In the genomic region with DNA sequence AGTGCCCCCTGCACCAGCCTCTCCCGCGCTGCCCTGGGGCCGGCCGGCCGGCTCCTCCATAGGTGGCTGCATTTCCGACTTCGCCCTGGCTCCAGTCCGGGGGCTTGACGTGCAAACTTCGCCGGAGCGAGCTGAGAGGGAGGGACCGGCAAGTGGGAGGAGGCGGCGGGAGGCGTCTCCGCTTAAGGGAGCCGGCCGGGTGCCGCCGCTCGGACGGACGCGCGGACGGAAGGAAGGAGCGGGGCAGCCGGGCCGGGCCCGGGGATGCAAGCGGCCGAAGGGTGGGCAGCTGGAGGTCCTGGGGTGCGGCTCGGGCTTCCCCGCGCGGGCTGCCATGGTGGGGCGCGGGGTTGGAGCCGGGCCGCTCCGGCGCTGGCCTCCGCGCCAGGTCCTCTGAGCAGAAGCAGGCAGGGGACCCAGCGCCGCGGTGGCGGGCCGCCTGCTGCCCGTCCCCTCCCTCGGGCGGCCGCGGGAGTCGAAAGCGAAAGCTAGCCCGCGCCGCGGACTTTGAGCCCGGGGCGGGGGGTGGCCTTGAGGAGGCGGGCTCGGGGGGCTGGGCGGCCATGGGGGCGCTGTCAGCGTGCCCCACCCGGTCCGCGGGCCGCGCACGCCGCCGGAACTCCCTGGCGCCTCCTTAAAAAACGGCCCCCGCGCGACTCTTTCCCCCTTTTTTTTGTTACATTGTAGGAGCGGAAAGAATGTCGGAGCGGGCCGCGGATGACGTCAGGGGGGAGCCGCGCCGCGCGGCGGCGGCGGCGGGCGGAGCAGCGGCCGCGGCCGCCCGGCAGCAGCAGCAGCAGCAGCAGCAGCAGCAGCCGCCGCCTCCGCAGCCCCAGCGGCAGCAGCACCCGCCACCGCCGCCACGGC, we compare ENCODE assay signal across 8 cellular contexts. TPM values are rescaled to one million over a fixed set of nuclear protein-coding genes. Genes with fewer than 3 reads are reported as not detected.
A peak's percentile ranks its signal among the peaks of the same experiment; 100 is the strongest.
DNase-seq lines count a peak whose midpoint lies in the region; ATAC-seq and TF ChIP-seq lines count a peak whose summit lies in the region.

A gene (minus strand): TSS at position 483 of the 867 bp plus-strand sequence.

- H3K27me3 Mint-ChIP-seq in nephron progenitor cell (ENCODE audit: low read depth, poor library complexity) = no peaks in the 10 kb centered on the region

- peak; percentile 82 for DNase-seq in DMS53 (lab: John Stamatoyannopoulos, UW)
- peak; percentile 90 for DNase-seq in RWPE2 (ENCODE audit: low spot score)
- DNase-seq in activated effector memory CD4-positive, alpha-beta T cell treated with Interleukin-2 at 50 U/mL for 16 hours = peak; percentile 78
- peak; percentile 94 for DNase-seq in fibroblast of pulmonary artery (ENCODE audit: low read depth)
- DNase-seq in nephron progenitor cell = peak; percentile 83
- peak; percentile 82 for DNase-seq in stimulated activated naive CD8-positive, alpha-beta T cell treated with anti-CD3 and anti-CD28 coated beads, Interleukin-15, Interleukin-2, amounts not matched to agents 100 U/mL and 50 U/mL, for 24 hours

- H3K36me3 Mint-ChIP-seq in nephron progenitor cell (ENCODE audit: low read depth) = peaks cover 26% of the 10 kb centered on the region

- under 1% methylated on average over 111 of the region's 111 CpGs for WGBS in HUES64

- peak within 1 kb of the TSS; percentile 79 for H3K9ac ChIP-seq in HUES64 (ENCODE audit: low read depth, low read length)

- H3K27ac ChIP-seq in HUES64 (ENCODE audit: low read depth, low read length) (peak within 1 kb of the TSS; percentile 89; the same call in 1 of the 2 replicates), RWPE2 (ENCODE audit: poor library complexity, severe bottlenecking) (peak within 1 kb of the TSS; percentile 78)

- H3K4me1 ChIP-seq in HUES64 (ENCODE audit: insufficient read depth, low read length) (peaks cover 17% of the 10 kb centered on the region; the same call in 1 of the 2 replicates), RWPE2 (ENCODE audit: insufficient read depth, poor library complexity, severe bottlenecking) (peaks cover 16% of the 10 kb centered on the region)

- peak within 1 kb of the TSS; percentile 83 for H3K27ac Mint-ChIP-seq in nephron progenitor cell

- H3K9me3 ChIP-seq in HUES64 (ENCODE audit: insufficient read depth, low read depth, low read length) (no peaks in the 10 kb centered on the region), RWPE2 (ENCODE audit: severe bottlenecking) (no peaks in the 10 kb centered on the region)

- peaks cover 28% of the 10 kb centered on the region for H3K4me1 Mint-ChIP-seq in nephron progenitor cell

- H3K4me3 ChIP-seq in HUES64 (ENCODE audit: low read length) (peak within 1 kb of the TSS; percentile 85), RWPE2 (ENCODE audit: severe bottlenecking) (peak within 1 kb of the TSS; percentile 85), fibroblast of pulmonary artery (replicated peaks; ENCODE audit: low read depth, low read length) (peak within 1 kb of the TSS; percentile 65)

- H3K27me3 ChIP-seq in HUES64 (ENCODE audit: insufficient read depth, low read length) (peaks cover 16% of the 10 kb centered on the region; the same call in 1 of the 2 replicates), RWPE2 (ENCODE audit: insufficient read depth, poor library complexity, severe bottlenecking) (no peaks in the 10 kb centered on the region)

- no peaks in the 10 kb centered on the region for H3K9me3 Mint-ChIP-seq in nephron progenitor cell

- ATAC-seq in GM21515 (IDR thresholded peaks at IDR 0.05; ENCODE audit: unreplicated experiment) (peak; percentile 76), RWPE2 (ENCODE audit: low read depth) (peak; percentile 87)
- ATAC-seq in stimulated activated naive CD8-positive, alpha-beta T cell treated with anti-CD3 and anti-CD28 coated beads, Interleukin-15, Interleukin-2, amounts not matched to agents 100 U/mL and 50 U/mL, for 24 hours = peak; percentile 78

- H3K4me3 Mint-ChIP-seq in nephron progenitor cell = peak within 1 kb of the TSS; percentile 93

- peaks cover 23% of the 10 kb centered on the region for H3K36me3 ChIP-seq in HUES64 (ENCODE audit: insufficient read depth, low read length)
- H3K36me3 ChIP-seq in RWPE2 (ENCODE audit: low read depth) = peaks cover 30% of the 10 kb centered on the region

- TF ChIP-seq CTCF in RWPE2 (IDR thresholded peaks at IDR 0.05; ENCODE audit: poor library complexity, severe bottlenecking) (no peak), fibroblast of pulmonary artery (IDR thresholded peaks at IDR 0.05; ENCODE audit: low read length, missing control alignments) (no peak), nephron progenitor cell (IDR thresholded peaks at IDR 0.05) (no peak)

RNA-seq across cellular contexts. Expression of the gene that starts here (rescaled TPM):
- polyA plus RNA-seq in HUES64 (2013, experiment 1 of 2) = not detected
- not detected for polyA plus RNA-seq in HUES64 (2013, experiment 2 of 2)

Comparison
In these comparisons a context has a peak if more than half of its experiments do, and no peak if none do; other contexts are left out.
1. Peak in every context shown above with its lines: DNase-seq, ATAC-seq, H3K4me3 ChIP-seq and H3K27ac ChIP-seq.